8 cellular contexts compared by ENCODE assay signal in genomic region chr7:94087664-94088352, GRCh38.
DNase-seq lines count a peak whose midpoint lies in the region; ATAC-seq and TF ChIP-seq lines count a peak whose summit lies in the region.

No MANE protein-coding gene starts in this region.

- no peaks in the 10 kb centered on the region for H3K9me3 ChIP-seq in T-helper 17 cell (ENCODE audit: control insufficient read depth, low read length, poor library complexity, severe bottlenecking)
- H3K9me3 ChIP-seq in right lobe of liver, result no peaks in the 10 kb centered on the region

- peak overlapping the region; percentile 85 for H3K4me3 Mint-ChIP-seq in T-helper 17 cell

- no peaks in the 10 kb centered on the region for H3K27me3 ChIP-seq in right lobe of liver

- DNase-seq in AG10803 (ENCODE audit: low read depth) (peak; percentile 79), NCI-H187 treated with DMSO at 0.1 percent for 48 hours (lab: John Stamatoyannopoulos, UW) (peak; percentile 8), T-helper 17 cell (peak in 1 of 3 donors; percentile 28), coronary artery (ENCODE audit: low spot score) (no peak), right lobe of liver (peak in 1 of 3 donors; percentile 56)
- peak; percentile 9 for DNase-seq in stimulated activated CD8-positive, alpha-beta memory T cell treated with anti-CD3 and anti-CD28 coated beads, Interleukin-15, amount 100 ng/mL, for 1 hour (ENCODE audit: low read depth)

- peak; percentile 91 for TF ChIP-seq CTCF in AG10803 (conservative IDR thresholded peaks at IDR 0.05; ENCODE audit: low read length)
- TF ChIP-seq CTCF in coronary artery (IDR thresholded peaks at IDR 0.05), result peak; percentile 59
- TF ChIP-seq CTCF in right lobe of liver (IDR thresholded peaks at IDR 0.05), result peak; percentile 75 to 89 (median 82)

- H3K27ac ChIP-seq in coronary artery (no peak overlapping the region), right lobe of liver (no peak overlapping the region)

- H3K27me3 Mint-ChIP-seq in T-helper 17 cell, result peaks cover 66% of the 10 kb centered on the region

- ATAC-seq in GM18511 (IDR thresholded peaks at IDR 0.05; ENCODE audit: unreplicated experiment), result peak; percentile 99
- peak; percentile 94 for ATAC-seq in HG02970 (IDR thresholded peaks at IDR 0.05; ENCODE audit: low FRiP score, unreplicated experiment)
- peak; percentile 94 for ATAC-seq in T-helper 17 cell
- peak; percentile 95 to 98 (median 95) for ATAC-seq in right lobe of liver

- intact Hi-C loops in right lobe of liver (cut with DNase I), result no loop called here

- TF ChIP-seq POLR2A in right lobe of liver (IDR thresholded peaks at IDR 0.05), result no peak

- H3K36me3 ChIP-seq in right lobe of liver, result no peaks in the 10 kb centered on the region

- peaks cover 0 to 4% (median 0%) of the 10 kb centered on the region in 4 donors for H3K4me1 ChIP-seq in right lobe of liver

- 16% methylated on average over 6 of the region's 6 CpGs for WGBS in right lobe of liver (ENCODE audit: insufficient coverage, low coverage, low lambda C conversion rate, missing lambda C conversion rate)

- H3K27ac Mint-ChIP-seq in T-helper 17 cell, result no peak overlapping the region

- peaks cover 2% of the 10 kb centered on the region for H3K36me3 Mint-ChIP-seq in T-helper 17 cell (ENCODE audit: low read depth)

- peak overlapping the region; percentile 34 for H3K4me3 ChIP-seq in AG10803 (ENCODE audit: low read length)
- H3K4me3 ChIP-seq in coronary artery, result peak overlapping the region; percentile 56
- no peak overlapping the region for H3K4me3 ChIP-seq in right lobe of liver

- peaks cover 6% of the 10 kb centered on the region for H3K4me1 Mint-ChIP-seq in T-helper 17 cell

Comparison
In these comparisons a context has a peak if more than half of its experiments do, and no peak if none do; other contexts are left out.
1. H3K4me3 ChIP-seq: peak in AG10803 (single experiment) and coronary artery (single experiment); none in right lobe of liver (0 of 3).
2. Peak in every context shown above with its lines, with median percentiles within 50 percentile points of each other: CTCF ChIP-seq and ATAC-seq.